In genomic region chr2:181312515-181312927, GRCh38 we compare ENCODE assay signal across 8 cellular contexts.
DNase-seq lines count a peak whose midpoint lies in the region; ATAC-seq and TF ChIP-seq lines count a peak whose summit lies in the region.

No MANE protein-coding gene starts in this region.

- no peaks in the 10 kb centered on the region for H3K36me3 ChIP-seq in thyroid gland

- H3K27me3 ChIP-seq in thyroid gland = no peaks in the 10 kb centered on the region

- TF ChIP-seq CTCF in thyroid gland (IDR thresholded peaks at IDR 0.05) = no peak

- TF ChIP-seq POLR2A in GM18505 (IDR thresholded peaks at IDR 0.05; ENCODE audit: borderline replicate concordance, extremely low read depth, insufficient read depth, insufficient read length) (peak; percentile 57), thyroid gland (IDR thresholded peaks at IDR 0.05) (no peak)

- H3K27ac ChIP-seq in thyroid gland = no peak overlapping the region

- ATAC-seq in GM18505 (IDR thresholded peaks at IDR 0.05; ENCODE audit: unreplicated experiment) (peak; percentile 79), GM21447 (IDR thresholded peaks at IDR 0.05; ENCODE audit: unreplicated experiment) (peak; percentile 86), HG03558 (IDR thresholded peaks at IDR 0.05; ENCODE audit: extremely low read depth, unreplicated experiment) (peak; percentile 84), Right ventricle myocardium superior (ENCODE audit: poor library complexity) (no peak)

- H3K4me1 ChIP-seq in thyroid gland = no peaks in the 10 kb centered on the region

- intact Hi-C loops in thyroid gland (cut with DNase I) (no loop called here), Right ventricle myocardium superior (cut with DNase I) (no loop called here)

- peak; percentile 24 for DNase-seq in germinal center (ENCODE audit: low spot score)
- DNase-seq in DMS114 treated with DMSO at 0.1 percent for 48 hours (lab: John Stamatoyannopoulos, UW; ENCODE audit: unreplicated experiment) = no peak
- no peak for DNase-seq in thyroid gland
- DNase-seq in Right ventricle myocardium superior = no peak
- DNase-seq in NCI-H2227 treated with DMSO at 0.1 percent for 48 hours (lab: John Stamatoyannopoulos, UW) = no peak

- H3K9me3 ChIP-seq in thyroid gland = no peaks in the 10 kb centered on the region

- H3K4me3 ChIP-seq in thyroid gland (replicated peaks in 1 of 3) = no peak overlapping the region

- 76 to 86% methylated on average over 7 of the region's 7 CpGs for WGBS in thyroid gland, 2 donors
